Comparison of ENCODE assay signal across 15 cellular contexts in genomic region chr6:131931063-131931745, GRCh38. TPM values are rescaled to one million over a fixed set of nuclear protein-coding genes. Genes with fewer than 3 reads are reported as not detected.
"Had no signal": no experiment of that assay in that cellular context is flagged by ENCODE, and none has a peak within 500 bp of the region (broad histone marks: within the 10 kb centered on the region; RNA-seq: fewer than 3 reads in every experiment).

No MANE protein-coding gene starts in this region.

- H3K27me3 ChIP-seq: ascending aorta, cardiac muscle cell, upper lobe of right lung had no signal

- H3K9me3 ChIP-seq: ascending aorta, mucosa of descending colon, upper lobe of right lung had no signal

- H3K36me3 ChIP-seq: ascending aorta, cardiac muscle cell, upper lobe of right lung had no signal

- H3K4me1 ChIP-seq: upper lobe of right lung had no signal

- H3K4me3 ChIP-seq: ascending aorta, cardiac muscle cell, coronary artery, mucosa of descending colon, upper lobe of right lung had no signal

- H3K27ac ChIP-seq: cardiac muscle cell, coronary artery, upper lobe of right lung, VCaP had no signal

- DNase-seq: activated CD4-positive, alpha-beta T cell treated with anti-CD3 and anti-CD28 coated beads for 4 hours; activated CD8-positive, alpha-beta memory T cell treated with anti-CD3 and anti-CD28 coated beads, Interleukin-2, amount 50 U/mL, for 4 hours; activated CD8-positive, alpha-beta T cell treated with anti-CD3 and anti-CD28 coated beads for 36 hours; activated T-cell treated with anti-CD3 and anti-CD28 coated beads, Interleukin-2, amount 50 U/mL, for 72 hours; effector memory CD4-positive, alpha-beta T cell; glutamatergic neuron; mucosa of descending colon; natural killer cell; stimulated activated CD4-positive, alpha-beta T cell treated with anti-CD3 and anti-CD28 coated beads, Interleukin-15, amount 100 ng/mL, for 24 hours; stimulated activated CD4-positive, alpha-beta T cell treated with anti-CD3 and anti-CD28 coated beads, Interleukin-4, amount 100 ng/mL, for 24 hours; upper lobe of right lung had no signal

- ATAC-seq: activated CD8-positive, alpha-beta T cell treated with anti-CD3 and anti-CD28 coated beads for 36 hours; activated T-cell treated with anti-CD3 and anti-CD28 coated beads, Interleukin-2, amount 50 U/mL, for 72 hours; mucosa of descending colon; natural killer cell; upper lobe of right lung had no signal

RNA-seq across cellular contexts. Expression of gene CCN2, which starts 20.0 kb away (rescaled TPM):
- total RNA-seq: activated CD8-positive, alpha-beta T cell treated with anti-CD3 and anti-CD28 coated beads for 36 hours; activated T-cell treated with anti-CD3 and anti-CD28 coated beads, Interleukin-2, amount 50 U/mL, for 72 hours; natural killer cell had no signal
